ENCODE assay signal across 17 cellular contexts in the genomic region with DNA sequence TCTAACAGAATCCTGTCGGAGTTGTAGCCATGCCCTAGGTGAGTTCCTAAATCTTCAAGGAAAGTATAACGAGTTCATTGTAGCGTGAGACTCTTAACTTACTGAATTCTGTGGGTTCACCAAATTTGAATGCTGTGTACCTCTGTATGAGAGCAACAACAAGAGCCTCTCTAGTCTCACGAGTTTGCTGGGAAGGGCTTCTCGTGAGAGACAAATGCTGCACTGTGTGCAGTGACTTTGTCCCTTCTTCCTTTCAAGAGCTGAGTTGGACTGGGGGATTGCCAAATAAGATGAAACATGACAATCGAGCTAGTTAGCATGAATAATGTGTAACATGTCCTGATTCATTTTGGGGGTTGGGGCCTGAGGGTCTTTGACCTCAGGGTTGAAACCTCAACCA. TPM values are rescaled to one million over a fixed set of nuclear protein-coding genes. Genes with fewer than 3 reads are reported as not detected.
DNase-seq lines count a peak whose midpoint lies in the region; ATAC-seq and TF ChIP-seq lines count a peak whose summit lies in the region.
"Had no signal": no experiment of that assay in that cellular context is flagged by ENCODE, and none has a peak within 500 bp of the region (broad histone marks: within the 10 kb centered on the region; RNA-seq: fewer than 3 reads in every experiment).

No MANE protein-coding gene starts in this region.

- no peaks in the 10 kb centered on the region for H3K27me3 Mint-ChIP-seq in natural killer cell (ENCODE audit: low read depth in 2 of 2)
- H3K27me3 Mint-ChIP-seq in natural killer cell treated with Interleukin-12 subunit alpha and Interleukin-12 subunit beta and Interleukin-15 and Interleukin-18, amount 100 ng/mL, for 72 hours, result no peaks in the 10 kb centered on the region
- H3K27me3 Mint-ChIP-seq in stimulated activated memory B cell treated with anti-CD40 and anti-IgM and Interleukin-4, amounts not matched to agents 10 μg/mL and 1 μg/mL and 100 μg/mL, for 72 hours, result no peaks in the 10 kb centered on the region

- H2AFZ ChIP-seq in parathyroid adenoma, result peak overlapping the region; percentile 25

- H3K27ac Mint-ChIP-seq in natural killer cell, result peak overlapping the region; percentile 27 to 47
- peak overlapping the region in 1 of 2 donors; percentile 10 for H3K27ac Mint-ChIP-seq in natural killer cell treated with Interleukin-12 subunit alpha and Interleukin-12 subunit beta and Interleukin-15 and Interleukin-18, amount 100 ng/mL, for 72 hours
- H3K27ac Mint-ChIP-seq in stimulated activated memory B cell treated with anti-CD40 and anti-IgM and Interleukin-4, amounts not matched to agents 10 μg/mL and 1 μg/mL and 100 μg/mL, for 72 hours, result no peak overlapping the region

- intact Hi-C loops in natural killer cell (cut with micrococcal nuclease) (no loop called here), left ventricle myocardium superior (cut with micrococcal nuclease) (no loop called here)

- no peaks in the 10 kb centered on the region for H3K9me3 ChIP-seq in parathyroid adenoma (ENCODE audit: control insufficient read depth, low read length)
- H3K9me3 ChIP-seq: SJCRH30 had no signal

- peaks cover 27% of the 10 kb centered on the region for H3K79me2 ChIP-seq in parathyroid adenoma

- DNase-seq in natural killer cell (no peak), left ventricle myocardium superior (no peak), GF-D8 (lab: John Stamatoyannopoulos, UW) (no peak), AML-193 (lab: John Stamatoyannopoulos, UW) (no peak)
- DNase-seq in natural killer cell treated with Interleukin-12 subunit alpha and Interleukin-12 subunit beta and Interleukin-15 and Interleukin-18, amount 100 ng/mL, for 72 hours (ENCODE audit: low spot score), result no peak
- DNase-seq in activated CD4-positive, alpha-beta T cell treated with anti-CD3 and anti-CD28 coated beads, Interleukin-2, amount 50 U/mL, for 48 hours, result no peak
- DNase-seq: activated CD4-positive, alpha-beta T cell treated with anti-CD3 and anti-CD28 coated beads for 1 hour; erythroblast; H7; islet precursor cell; NCI-H2107; NCI-H524; SJCRH30; T1000 had no signal

- H3K4me2 ChIP-seq in parathyroid adenoma (ENCODE audit: low read length), result no peak overlapping the region
- H3K4me2 ChIP-seq: smooth muscle cell had no signal

- H3K9ac ChIP-seq in parathyroid adenoma, result no peak overlapping the region

- H3K4me3 Mint-ChIP-seq in natural killer cell, result no peak overlapping the region
- H3K4me3 Mint-ChIP-seq in natural killer cell treated with Interleukin-12 subunit alpha and Interleukin-12 subunit beta and Interleukin-15 and Interleukin-18, amount 100 ng/mL, for 72 hours, result no peak overlapping the region
- H3K4me3 Mint-ChIP-seq in stimulated activated memory B cell treated with anti-CD40 and anti-IgM and Interleukin-4, amounts not matched to agents 10 μg/mL and 1 μg/mL and 100 μg/mL, for 72 hours, result no peak overlapping the region

- no peaks in the 10 kb centered on the region for H3K27me3 ChIP-seq in parathyroid adenoma (ENCODE audit: control insufficient read depth, insufficient read depth, low read length)
- H3K27me3 ChIP-seq: SJCRH30 had no signal

- peaks cover 13% of the 10 kb centered on the region for H3K4me1 ChIP-seq in parathyroid adenoma
- H3K4me1 ChIP-seq: SJCRH30 had no signal

- H3K9me3 Mint-ChIP-seq in natural killer cell, result no peaks in the 10 kb centered on the region
- H3K9me3 Mint-ChIP-seq in natural killer cell treated with Interleukin-12 subunit alpha and Interleukin-12 subunit beta and Interleukin-15 and Interleukin-18, amount 100 ng/mL, for 72 hours, result no peaks in the 10 kb centered on the region
- H3K9me3 Mint-ChIP-seq in stimulated activated memory B cell treated with anti-CD40 and anti-IgM and Interleukin-4, amounts not matched to agents 10 μg/mL and 1 μg/mL and 100 μg/mL, for 72 hours, result no peaks in the 10 kb centered on the region

- H3K4me3 ChIP-seq in parathyroid adenoma (ENCODE audit: low read depth, low read length), result no peak overlapping the region
- H3K4me3 ChIP-seq: SJCRH30, smooth muscle cell had no signal

- H3K36me3 ChIP-seq in parathyroid adenoma (ENCODE audit: control insufficient read depth, insufficient read depth, low read length), result no peaks in the 10 kb centered on the region
- H3K36me3 ChIP-seq: SJCRH30 had no signal

- TF ChIP-seq CTCF in natural killer cell (IDR thresholded peaks at IDR 0.05), result no peak
- TF ChIP-seq CTCF in parathyroid adenoma (IDR thresholded peaks at IDR 0.05), result no peak

- H3K4me1 Mint-ChIP-seq in natural killer cell, result peaks cover 56 to 59% of the 10 kb centered on the region in 2 donors
- peaks cover 42 to 47% of the 10 kb centered on the region in 2 donors for H3K4me1 Mint-ChIP-seq in natural killer cell treated with Interleukin-12 subunit alpha and Interleukin-12 subunit beta and Interleukin-15 and Interleukin-18, amount 100 ng/mL, for 72 hours (ENCODE audit: low read depth in 2 of 2)
- peaks cover 25% of the 10 kb centered on the region for H3K4me1 Mint-ChIP-seq in stimulated activated memory B cell treated with anti-CD40 and anti-IgM and Interleukin-4, amounts not matched to agents 10 μg/mL and 1 μg/mL and 100 μg/mL, for 72 hours

- peak overlapping the region; percentile 72 for H3K27ac ChIP-seq in parathyroid adenoma
- H3K27ac ChIP-seq: SJCRH30 had no signal

- H3K36me3 Mint-ChIP-seq in natural killer cell, result no peaks in the 10 kb centered on the region
- peaks cover 5% of the 10 kb centered on the region for H3K36me3 Mint-ChIP-seq in natural killer cell treated with Interleukin-12 subunit alpha and Interleukin-12 subunit beta and Interleukin-15 and Interleukin-18, amount 100 ng/mL, for 72 hours
- H3K36me3 Mint-ChIP-seq in stimulated activated memory B cell treated with anti-CD40 and anti-IgM and Interleukin-4, amounts not matched to agents 10 μg/mL and 1 μg/mL and 100 μg/mL, for 72 hours, result peaks cover 40% of the 10 kb centered on the region

- ATAC-seq in natural killer cell (no peak), left ventricle myocardium superior (peak; percentile 58)
- no peak for ATAC-seq in natural killer cell treated with Interleukin-12 subunit alpha and Interleukin-12 subunit beta and Interleukin-15 and Interleukin-18, amount 100 ng/mL, for 72 hours
- no peak for ATAC-seq in stimulated activated memory B cell treated with anti-CD40 and anti-IgM and Interleukin-4, amounts not matched to agents 10 μg/mL and 1 μg/mL and 100 μg/mL, for 72 hours

RNA-seq across cellular contexts. Expression of a gene that starts 32.2 kb away (rescaled TPM):
- total RNA-seq in natural killer cell, result 100 to 1,000 TPM; 132 to 156 (median 146) TPM
- total RNA-seq in natural killer cell treated with Interleukin-12 subunit alpha and Interleukin-12 subunit beta and Interleukin-15 and Interleukin-18, amount 100 ng/mL, for 72 hours, result 10 to 100 TPM; 78.4 to 88.3 TPM
- total RNA-seq in left ventricle myocardium superior, result 111 TPM
